Comparison of ENCODE assay signal across 11 cellular contexts in the genomic region with DNA sequence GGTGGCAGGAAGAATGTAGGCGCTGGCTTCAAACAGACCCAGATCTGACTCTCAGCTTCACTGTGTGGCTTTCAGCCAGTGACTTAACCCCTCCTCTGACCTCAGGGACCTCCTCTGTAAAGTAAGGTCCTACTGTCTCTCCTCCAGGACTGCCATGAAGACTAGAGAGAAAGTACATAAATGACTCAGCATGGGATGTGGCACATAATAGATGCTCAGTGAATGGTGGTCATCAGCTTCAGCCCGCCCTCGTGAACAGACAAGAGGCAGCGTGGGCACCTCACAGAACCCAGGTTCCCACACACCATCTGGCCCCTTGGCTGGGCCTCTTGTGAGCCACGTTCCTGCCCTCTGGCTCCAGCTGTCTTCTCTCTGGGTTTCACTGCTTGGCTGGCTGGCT.
A peak's percentile ranks its signal among the peaks of the same experiment; 100 is the strongest.
DNase-seq lines count a peak whose midpoint lies in the region; ATAC-seq lines count a peak whose summit lies in the region.
"Had no signal": no experiment of that assay in that cellular context is flagged by ENCODE, and none has a peak within 500 bp of the region (broad histone marks: within the 10 kb centered on the region; RNA-seq: fewer than 3 reads in every experiment).

No MANE protein-coding gene starts in this region.

- DNase-seq in activated naive CD4-positive, alpha-beta T cell treated with anti-CD3 and anti-CD28 coated beads, Interleukin-2, amount 50 U/mL, for 72 hours (ENCODE audit: low spot score in 2 of 2): peak in 1 of 2 donors; percentile 22
- DNase-seq in activated naive CD4-positive, alpha-beta T cell treated with Interleukin-2 at 50 U/mL for 16 hours: no peak
- DNase-seq in HT1080 (ENCODE audit: low read depth) (peak; percentile 29), DMS53 (lab: John Stamatoyannopoulos, UW) (no peak)
- DNase-seq in activated naive CD8-positive, alpha-beta T cell treated with anti-CD3 and anti-CD28 coated beads, Interleukin-2, amount 10 ng/mL, durations not matched to agents 7 days and 5 days: no peak
- DNase-seq in stimulated activated naive CD8-positive, alpha-beta T cell treated with anti-CD3 and anti-CD28 coated beads, Interleukin-15, amount 100 ng/mL, for 72 hours: peak in 1 of 2 donors; percentile 54
- DNase-seq: NCI-H2029 treated with DMSO at 0.1 percent for 48 hours, NCI-H526 had no signal

- peak overlapping the region in 1 of 2 donors; percentile 29 for H3K27ac Mint-ChIP-seq in activated naive CD4-positive, alpha-beta T cell treated with anti-CD3 and anti-CD28 coated beads, Interleukin-2, amount 50 U/mL, for 72 hours
- H3K27ac Mint-ChIP-seq in activated naive CD8-positive, alpha-beta T cell treated with anti-CD3 and anti-CD28 coated beads, Interleukin-2, amount 10 ng/mL, durations not matched to agents 7 days and 5 days: peak overlapping the region; percentile 30
- H3K27ac Mint-ChIP-seq in stimulated activated naive CD8-positive, alpha-beta T cell treated with anti-CD3 and anti-CD28 coated beads, Interleukin-15, amount 100 ng/mL, for 72 hours: peak overlapping the region in 1 of 2 donors; percentile 24

- peaks cover 10 to 18% of the 10 kb centered on the region in 2 donors for H3K36me3 Mint-ChIP-seq in activated naive CD4-positive, alpha-beta T cell treated with anti-CD3 and anti-CD28 coated beads, Interleukin-2, amount 50 U/mL, for 72 hours
- peaks cover 15% of the 10 kb centered on the region for H3K36me3 Mint-ChIP-seq in activated naive CD8-positive, alpha-beta T cell treated with anti-CD3 and anti-CD28 coated beads, Interleukin-2, amount 10 ng/mL, durations not matched to agents 7 days and 5 days

- ATAC-seq in activated naive CD4-positive, alpha-beta T cell treated with anti-CD3 and anti-CD28 coated beads, Interleukin-2, amount 50 U/mL, for 72 hours: peak; percentile 74 to 86
- ATAC-seq in activated naive CD8-positive, alpha-beta T cell treated with anti-CD3 and anti-CD28 coated beads, Interleukin-2, amount 10 ng/mL, durations not matched to agents 7 days and 5 days (ENCODE audit: low read depth): peak; percentile 59
- peak; percentile 87 for ATAC-seq in stimulated activated naive CD8-positive, alpha-beta T cell treated with anti-CD3 and anti-CD28 coated beads, Interleukin-15, amount 100 ng/mL, for 72 hours
- no peak for ATAC-seq in HG03565 (IDR thresholded peaks at IDR 0.05; ENCODE audit: unreplicated experiment)
- no peak for ATAC-seq in GM19023 (IDR thresholded peaks at IDR 0.05; ENCODE audit: unreplicated experiment)
- ATAC-seq: HepG2 had no signal

- POLR2A ChIA-PET in activated naive CD8-positive, alpha-beta T cell treated with anti-CD3 and anti-CD28 coated beads, Interleukin-2, amount 10 ng/mL, durations not matched to agents 7 days and 5 days (lab: Charles Lee): no interaction called here

- no peaks in the 10 kb centered on the region for H3K27me3 Mint-ChIP-seq in activated naive CD8-positive, alpha-beta T cell treated with anti-CD3 and anti-CD28 coated beads, Interleukin-2, amount 10 ng/mL, durations not matched to agents 7 days and 5 days
- no peaks in the 10 kb centered on the region for H3K27me3 Mint-ChIP-seq in stimulated activated naive CD8-positive, alpha-beta T cell treated with anti-CD3 and anti-CD28 coated beads, Interleukin-15, amount 100 ng/mL, for 72 hours

- peak overlapping the region; percentile 9 for H3K4me3 Mint-ChIP-seq in activated naive CD8-positive, alpha-beta T cell treated with anti-CD3 and anti-CD28 coated beads, Interleukin-2, amount 10 ng/mL, durations not matched to agents 7 days and 5 days
- peak overlapping the region in 1 of 2 donors; percentile 33 for H3K4me3 Mint-ChIP-seq in stimulated activated naive CD8-positive, alpha-beta T cell treated with anti-CD3 and anti-CD28 coated beads, Interleukin-15, amount 100 ng/mL, for 72 hours

- peaks cover 9 to 10% of the 10 kb centered on the region in 2 donors for H3K9me3 Mint-ChIP-seq in activated naive CD4-positive, alpha-beta T cell treated with anti-CD3 and anti-CD28 coated beads, Interleukin-2, amount 50 U/mL, for 72 hours
- H3K9me3 Mint-ChIP-seq in activated naive CD8-positive, alpha-beta T cell treated with anti-CD3 and anti-CD28 coated beads, Interleukin-2, amount 10 ng/mL, durations not matched to agents 7 days and 5 days: peaks cover 11% of the 10 kb centered on the region
- H3K9me3 Mint-ChIP-seq in stimulated activated naive CD8-positive, alpha-beta T cell treated with anti-CD3 and anti-CD28 coated beads, Interleukin-15, amount 100 ng/mL, for 72 hours: peaks cover 18 to 19% of the 10 kb centered on the region in 2 donors

- H3K4me1 Mint-ChIP-seq in activated naive CD8-positive, alpha-beta T cell treated with anti-CD3 and anti-CD28 coated beads, Interleukin-2, amount 10 ng/mL, durations not matched to agents 7 days and 5 days: peaks cover 45% of the 10 kb centered on the region
- peaks cover 66% of the 10 kb centered on the region for H3K4me1 Mint-ChIP-seq in stimulated activated naive CD8-positive, alpha-beta T cell treated with anti-CD3 and anti-CD28 coated beads, Interleukin-15, amount 100 ng/mL, for 72 hours

Comparison
In these comparisons a context has a peak if more than half of its experiments do, and no peak if none do; other contexts are left out.
1. ATAC-seq: peak in activated naive CD4-positive, alpha-beta T cell treated with anti-CD3 and anti-CD28 coated beads, Interleukin-2, amount 50 U/mL, for 72 hours (2 of 2), activated naive CD8-positive, alpha-beta T cell treated with anti-CD3 and anti-CD28 coated beads, Interleukin-2, amount 10 ng/mL, durations not matched to agents 7 days and 5 days (single experiment) and stimulated activated naive CD8-positive, alpha-beta T cell treated with anti-CD3 and anti-CD28 coated beads, Interleukin-15, amount 100 ng/mL, for 72 hours (single experiment); none in HG03565 (single experiment) and GM19023 (single experiment).